Comparison of ENCODE assay signal across 27 cellular contexts in the genomic region with DNA sequence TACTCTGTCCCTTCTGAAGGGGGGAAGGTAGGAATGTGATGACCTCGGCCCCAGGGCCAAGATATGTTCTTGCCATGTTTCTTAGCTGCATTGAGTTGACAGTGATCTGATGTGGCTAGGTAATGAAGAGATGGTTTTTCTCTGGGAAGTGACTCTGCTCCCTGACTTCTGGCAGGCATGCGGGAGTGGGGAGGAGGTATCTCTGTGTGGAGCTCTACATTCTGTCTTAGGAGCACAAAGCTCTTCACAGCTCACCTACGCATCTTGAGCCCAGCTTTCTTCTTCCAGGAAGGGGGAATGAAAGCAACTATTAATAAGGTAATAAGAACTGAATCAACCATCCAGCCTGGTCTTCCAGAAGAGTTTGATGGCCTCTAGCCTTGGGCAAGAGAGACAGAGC.
"Had no signal": no experiment of that assay in that cellular context is flagged by ENCODE, and none has a peak within 500 bp of the region (broad histone marks: within the 10 kb centered on the region; RNA-seq: fewer than 3 reads in every experiment).

No MANE protein-coding gene starts in this region.

- H3K4me1 ChIP-seq: left ventricle myocardium inferior, parathyroid adenoma, stomach, testis, transverse colon, vagina had no signal

- DNase-seq: islet precursor cell; left ventricle myocardium inferior; midbrain; mucosa of descending colon; naive thymus-derived CD4-positive, alpha-beta T cell; occipital lobe; retina; right cardiac atrium; stimulated activated CD4-positive, alpha-beta T cell treated with anti-CD3 and anti-CD28 coated beads, Interleukin-12 subunit alpha, Interleukin-12 subunit beta, amount 100 ng/mL, for 4 hours; stimulated activated CD4-positive, alpha-beta T cell treated with anti-CD3 and anti-CD28 coated beads, Interleukin-15, amount 100 ng/mL, for 24 hours; stimulated activated CD4-positive, alpha-beta T cell treated with anti-CD3 and anti-CD28 coated beads, Interleukin-2, amount 100 ng/mL, for 24 hours; stimulated activated CD4-positive, alpha-beta T cell treated with anti-CD3 and anti-CD28 coated beads, Interleukin-4, amount 100 ng/mL, for 1 hour; stimulated activated naive B cell treated with anti-CD40 and anti-IgM and Interleukin-4, amounts not matched to agents 10 μg/mL and 1 μg/mL and 100 μg/mL, for 72 hours; stimulated activated naive CD8-positive, alpha-beta T cell treated with anti-CD3 and anti-CD28 coated beads, Interleukin-15, Interleukin-2, amounts not matched to agents 100 U/mL and 50 U/mL, for 24 hours; stomach; testis; thyroid gland; transverse colon had no signal

- ATAC-seq: mucosa of descending colon; naive thymus-derived CD4-positive, alpha-beta T cell; natural killer cell treated with Interleukin-12 subunit alpha and Interleukin-12 subunit beta and Interleukin-15 and Interleukin-18, amount 100 ng/mL, for 72 hours; right cardiac atrium; sciatic nerve; stimulated activated naive B cell treated with anti-CD40 and anti-IgM and Interleukin-4, amounts not matched to agents 10 μg/mL and 1 μg/mL and 100 μg/mL, for 72 hours; stimulated activated naive CD8-positive, alpha-beta T cell treated with anti-CD3 and anti-CD28 coated beads, Interleukin-15, Interleukin-2, amounts not matched to agents 100 U/mL and 50 U/mL, for 24 hours had no signal

- H3K27ac ChIP-seq: hepatocyte, left ventricle myocardium inferior, neutrophil, parathyroid adenoma, skin epidermis, stomach, testis, thyroid gland, transverse colon, upper lobe of left lung, vagina had no signal

- H3K4me2 ChIP-seq: hepatocyte had no signal

- H2AFZ ChIP-seq: hepatocyte, parathyroid adenoma had no signal

- H3K9me3 ChIP-seq: mucosa of descending colon, neutrophil, stomach, testis, thyroid gland, transverse colon, upper lobe of left lung, vagina had no signal

- H3K36me3 ChIP-seq: left ventricle myocardium inferior, neutrophil, stomach, thyroid gland, transverse colon, upper lobe of left lung, vagina had no signal

- H3K27me3 ChIP-seq: testis, thyroid gland, upper lobe of left lung, vagina had no signal

- H3K9ac ChIP-seq: parathyroid adenoma had no signal

- H3K79me2 ChIP-seq: hepatocyte, parathyroid adenoma had no signal

- H3K4me3 ChIP-seq: hepatocyte, left ventricle myocardium inferior, lung, mucosa of descending colon, skin epidermis, stomach, testis, thyroid gland, transverse colon, upper lobe of left lung, vagina had no signal
